In the genomic region with DNA sequence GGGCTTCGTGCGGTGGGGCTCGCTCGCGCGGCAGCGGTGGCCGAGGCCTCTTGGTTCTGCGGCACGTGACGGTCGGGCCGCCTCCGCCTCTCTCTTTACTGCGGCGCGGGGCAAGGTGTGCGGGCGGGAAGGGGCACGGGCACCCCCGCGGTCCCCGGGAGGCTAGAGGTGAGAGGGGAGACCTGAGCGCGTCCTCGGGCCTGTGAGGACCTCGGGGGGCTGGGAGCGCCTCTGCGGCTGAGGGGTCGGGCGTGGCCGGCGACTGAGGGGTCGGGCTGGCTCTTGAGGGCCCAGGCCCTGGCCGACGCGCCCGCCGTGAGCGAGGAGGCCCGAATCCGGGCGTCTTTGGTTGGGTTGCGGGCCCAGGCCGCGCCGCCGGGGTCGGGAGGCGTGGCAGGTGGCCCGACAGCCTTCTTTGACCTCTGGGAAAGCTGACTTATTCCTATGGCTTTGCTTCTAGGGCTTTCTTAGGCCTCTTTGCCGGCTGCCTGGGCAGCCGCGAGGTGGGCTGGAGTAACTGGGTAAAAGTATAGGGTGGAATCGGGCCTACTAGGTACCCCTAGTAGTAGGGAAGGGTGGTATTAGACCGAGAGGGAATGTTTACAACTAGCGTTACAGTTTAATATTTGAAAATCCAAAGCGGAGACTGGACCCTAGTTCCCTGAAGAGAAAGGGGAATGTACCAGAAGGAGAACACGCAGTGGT, we compare ENCODE assay signal across 8 cellular contexts. TPM values are rescaled to one million over a fixed set of nuclear protein-coding genes. Genes with fewer than 3 reads are reported as not detected.
DNase-seq lines count a peak whose midpoint lies in the region; ATAC-seq and TF ChIP-seq lines count a peak whose summit lies in the region.

A gene with protein sequence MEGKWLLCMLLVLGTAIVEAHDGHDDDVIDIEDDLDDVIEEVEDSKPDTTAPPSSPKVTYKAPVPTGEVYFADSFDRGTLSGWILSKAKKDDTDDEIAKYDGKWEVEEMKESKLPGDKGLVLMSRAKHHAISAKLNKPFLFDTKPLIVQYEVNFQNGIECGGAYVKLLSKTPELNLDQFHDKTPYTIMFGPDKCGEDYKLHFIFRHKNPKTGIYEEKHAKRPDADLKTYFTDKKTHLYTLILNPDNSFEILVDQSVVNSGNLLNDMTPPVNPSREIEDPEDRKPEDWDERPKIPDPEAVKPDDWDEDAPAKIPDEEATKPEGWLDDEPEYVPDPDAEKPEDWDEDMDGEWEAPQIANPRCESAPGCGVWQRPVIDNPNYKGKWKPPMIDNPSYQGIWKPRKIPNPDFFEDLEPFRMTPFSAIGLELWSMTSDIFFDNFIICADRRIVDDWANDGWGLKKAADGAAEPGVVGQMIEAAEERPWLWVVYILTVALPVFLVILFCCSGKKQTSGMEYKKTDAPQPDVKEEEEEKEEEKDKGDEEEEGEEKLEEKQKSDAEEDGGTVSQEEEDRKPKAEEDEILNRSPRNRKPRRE (plus strand): TSS at position 33 of the 705 bp plus-strand sequence. CDS start 6,715 bp downstream, outside the sequence.

- ATAC-seq in stimulated activated naive CD8-positive, alpha-beta T cell treated with anti-CD3 and anti-CD28 coated beads, Interleukin-15, Interleukin-2, amounts not matched to agents 100 U/mL and 50 U/mL, for 24 hours = no peak

- H3K27ac ChIP-seq in coronary artery = peak within 1 kb of the TSS; percentile 94 to 99
- H3K27ac ChIP-seq in tibial nerve = peak within 1 kb of the TSS; percentile 96 to 99 (median 97)

- DNase-seq in stimulated activated naive CD8-positive, alpha-beta T cell treated with anti-CD3 and anti-CD28 coated beads, Interleukin-15, Interleukin-2, amounts not matched to agents 100 U/mL and 50 U/mL, for 24 hours = no peak
- DNase-seq in NB4 (ENCODE audit: low read depth) (no peak), coronary artery (ENCODE audit: low spot score) (no peak), lung microvascular endothelial cell (ENCODE audit: low read depth in 2 of 2) (no peak), tibial nerve (ENCODE audit: low spot score in 2 of 2) (peak in 1 of 2 donors; percentile 11), NCI-H774 (lab: John Stamatoyannopoulos, UW) (no peak), D341Med (ENCODE audit: low spot score) (no peak)

- H3K4me1 ChIP-seq in tibial nerve = peaks cover 0 to 38% (median 13%) of the 10 kb centered on the region in 4 donors

- H3K9me3 ChIP-seq in tibial nerve = no peaks in the 10 kb centered on the region

- peak; percentile 29 for TF ChIP-seq POLR2A in NB4 (IDR thresholded peaks at IDR 0.05; ENCODE audit: extremely low read depth, insufficient read length)
- TF ChIP-seq POLR2A in tibial nerve (IDR thresholded peaks at IDR 0.05) = peak; percentile 89 to 94

- no peaks in the 10 kb centered on the region for H3K27me3 ChIP-seq in tibial nerve

- no peak for TF ChIP-seq CTCF in NB4 (IDR thresholded peaks at IDR 0.05; ENCODE audit: low read depth, low read length)
- TF ChIP-seq CTCF in coronary artery (IDR thresholded peaks at IDR 0.05) = no peak
- TF ChIP-seq CTCF in tibial nerve (IDR thresholded peaks at IDR 0.05) = peak in 2 of 5 experiments; percentile 1 to 20

- peak within 1 kb of the TSS; percentile 90 for H3K4me3 ChIP-seq in NB4 (ENCODE audit: low read depth, low read length)
- peak within 1 kb of the TSS; percentile 87 for H3K4me3 ChIP-seq in coronary artery
- peak within 1 kb of the TSS; percentile 63 to 100 (median 99) for H3K4me3 ChIP-seq in tibial nerve

- H3K27ac Mint-ChIP-seq in stimulated activated naive CD8-positive, alpha-beta T cell treated with anti-CD3 and anti-CD28 coated beads, Interleukin-15, Interleukin-2, amounts not matched to agents 100 ng/mL and 50 ng/mL, for 24 hours = peak within 1 kb of the TSS; percentile 100

- no peaks in the 10 kb centered on the region for H3K27me3 Mint-ChIP-seq in stimulated activated naive CD8-positive, alpha-beta T cell treated with anti-CD3 and anti-CD28 coated beads, Interleukin-15, Interleukin-2, amounts not matched to agents 100 ng/mL and 50 ng/mL, for 24 hours

- TF ChIP-seq EP300 in tibial nerve (IDR thresholded peaks at IDR 0.05) = peak in 1 of 2 donors; percentile 91

- 0% methylated on average over 26 to 40 of the region's 59 CpGs for WGBS in tibial nerve, 2 donors

- H3K9me3 Mint-ChIP-seq in stimulated activated naive CD8-positive, alpha-beta T cell treated with anti-CD3 and anti-CD28 coated beads, Interleukin-15, Interleukin-2, amounts not matched to agents 100 ng/mL and 50 ng/mL, for 24 hours = no peaks in the 10 kb centered on the region

- peak within 1 kb of the TSS; percentile 98 for H3K4me3 Mint-ChIP-seq in stimulated activated naive CD8-positive, alpha-beta T cell treated with anti-CD3 and anti-CD28 coated beads, Interleukin-15, Interleukin-2, amounts not matched to agents 100 ng/mL and 50 ng/mL, for 24 hours

- H3K36me3 Mint-ChIP-seq in stimulated activated naive CD8-positive, alpha-beta T cell treated with anti-CD3 and anti-CD28 coated beads, Interleukin-15, Interleukin-2, amounts not matched to agents 100 ng/mL and 50 ng/mL, for 24 hours (ENCODE audit: low read depth) = peaks cover 37% of the 10 kb centered on the region

- peaks cover 0 to 20% (median 0%) of the 10 kb centered on the region in 3 donors for H3K36me3 ChIP-seq in tibial nerve

- peaks cover 52% of the 10 kb centered on the region for H3K4me1 Mint-ChIP-seq in stimulated activated naive CD8-positive, alpha-beta T cell treated with anti-CD3 and anti-CD28 coated beads, Interleukin-15, Interleukin-2, amounts not matched to agents 100 ng/mL and 50 ng/mL, for 24 hours (ENCODE audit: low read depth)

RNA-seq across cellular contexts. Expression of the gene that starts here (rescaled TPM):
- total RNA-seq in lung microvascular endothelial cell (467 and 543 TPM in 2 replicates), tibial nerve (100 to 1,000 TPM; 258 to 315 (median 272) TPM)
